ENCODE assay signal across 8 cellular contexts in the genomic region with DNA sequence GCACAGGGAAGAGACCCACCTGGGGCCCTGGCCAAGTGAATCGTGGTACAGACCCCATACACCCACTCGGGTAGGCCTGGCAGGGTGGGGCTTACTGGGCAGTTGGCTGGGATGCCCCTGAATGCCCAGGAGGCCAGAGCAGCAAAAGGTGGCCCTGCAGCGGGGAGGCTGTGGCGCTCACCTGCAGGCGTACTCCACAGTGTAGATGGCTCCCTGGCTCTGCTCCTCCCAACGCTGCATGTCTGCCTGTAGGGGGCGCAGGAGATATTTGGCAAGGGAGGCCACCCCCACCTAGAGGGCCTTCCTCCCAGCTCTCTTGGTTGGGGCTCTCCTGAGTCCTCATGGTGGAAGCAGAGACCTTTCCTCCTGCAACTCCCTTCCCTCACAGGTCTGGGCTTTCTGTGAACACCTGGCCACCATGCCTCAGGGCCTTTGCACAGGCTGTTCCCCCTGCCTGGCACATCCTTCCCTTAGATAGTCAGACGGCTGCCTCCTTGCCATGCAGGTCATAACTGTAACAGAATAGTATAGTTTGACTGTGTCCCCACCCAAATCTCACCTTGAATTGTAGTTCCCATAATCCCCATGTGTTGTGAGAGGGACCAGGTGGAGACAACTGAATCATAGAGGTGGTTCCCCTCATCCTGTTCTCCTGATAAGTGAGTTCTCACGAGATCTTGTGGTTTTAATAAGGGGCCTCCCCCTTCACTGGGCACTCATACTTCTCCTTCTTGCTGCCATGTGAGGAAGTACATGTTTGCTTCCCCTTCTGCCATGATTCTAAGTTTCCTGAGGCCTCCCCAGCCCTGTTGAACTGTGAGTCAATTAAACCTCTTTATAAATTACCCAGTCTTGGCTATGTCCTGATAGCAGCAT. TPM values are rescaled to one million over a fixed set of nuclear protein-coding genes. Genes with fewer than 3 reads are reported as not detected.
DNase-seq lines count a peak whose midpoint lies in the region; ATAC-seq, FAIRE-seq and TF ChIP-seq lines count a peak whose summit lies in the region.

No MANE protein-coding gene starts in this region.

- H3F3A ChIP-seq in MM.1S (ENCODE audit: insufficient read depth, low read length) = no peaks in the 10 kb centered on the region

- H4K20me1 ChIP-seq in MM.1S (ENCODE audit: insufficient read depth, low read length) = no peaks in the 10 kb centered on the region; the same call in 1 of the 2 replicates

- no peaks in the 10 kb centered on the region for H3K36me3 ChIP-seq in MM.1S (replicated peaks; ENCODE audit: insufficient read depth, low read length)
- peaks cover 10% of the 10 kb centered on the region for H3K36me3 ChIP-seq in WERI-Rb-1
- peaks cover 11% of the 10 kb centered on the region for H3K36me3 ChIP-seq in bronchial epithelial cell (ENCODE audit: control insufficient read depth, insufficient read depth, low read length)
- peaks cover 2% of the 10 kb centered on the region for H3K36me3 ChIP-seq in mesendoderm (ENCODE audit: control insufficient read depth, insufficient read depth, low read length)
- H3K36me3 ChIP-seq in thyroid gland = peaks cover 11 to 12% of the 10 kb centered on the region in 2 donors

- no peaks in the 10 kb centered on the region for H3K9me2 ChIP-seq in MM.1S (replicated peaks; ENCODE audit: insufficient read depth, low read length)

- H2BK5ac ChIP-seq in mesendoderm (ENCODE audit: low read length) = no peak overlapping the region

- DNase-seq in GDM1 (lab: John Stamatoyannopoulos, UW) = peak; percentile 63
- peak; percentile 63 for DNase-seq in MM.1S
- DNase-seq in WERI-Rb-1 = peak; percentile 88
- DNase-seq in bronchial epithelial cell (ENCODE audit: low read depth) = peak; percentile 27
- peak; percentile 92 for DNase-seq in mesendoderm
- peak; percentile 26 to 39 for DNase-seq in thyroid gland

- H4K8ac ChIP-seq in mesendoderm (ENCODE audit: low read depth, low read length) = no peak overlapping the region

- H4K5ac ChIP-seq in mesendoderm (ENCODE audit: low read length) = no peak overlapping the region

- no peak overlapping the region for H3K4me2 ChIP-seq in MM.1S (ENCODE audit: low read depth, low read length)
- no peak overlapping the region for H3K4me2 ChIP-seq in mesendoderm (ENCODE audit: low read length)

- TF ChIP-seq CTCF in MM.1S (IDR thresholded peaks at IDR 0.05; ENCODE audit: low read length) = peak; percentile 84
- peak; percentile 95 for TF ChIP-seq CTCF in WERI-Rb-1 (IDR thresholded peaks at IDR 0.05; ENCODE audit: low read depth, low read length)
- TF ChIP-seq CTCF in bronchial epithelial cell (IDR thresholded peaks at IDR 0.05; ENCODE audit: insufficient read depth, low read length, severe bottlenecking) = peak; percentile 70
- peak; percentile 15 to 58 (median 40) for TF ChIP-seq CTCF in thyroid gland (IDR thresholded peaks at IDR 0.05)

- no peak overlapping the region for H3K18ac ChIP-seq in mesendoderm (ENCODE audit: low read length)

- H3K79me2 ChIP-seq in MM.1S (ENCODE audit: low read length) = peaks cover 26% of the 10 kb centered on the region
- H3K79me2 ChIP-seq in mesendoderm (ENCODE audit: control insufficient read depth, insufficient read depth, low read length) = no peaks in the 10 kb centered on the region

- WGBS in mesendoderm (ENCODE audit: extremely low coverage, insufficient coverage, low lambda C conversion rate) = no CpG with 5 or more reads among the region's 9 CpGs
- WGBS in thyroid gland, 2 donors = 55 to 79% methylated on average over 2 to 4 of the region's 9 CpGs

- no peak for TF ChIP-seq POLR2A in thyroid gland (IDR thresholded peaks at IDR 0.05)

- H3K4me1 ChIP-seq in MM.1S (ENCODE audit: low read length) (peaks cover 6% of the 10 kb centered on the region; the same call in 1 of the 2 replicates), mesendoderm (ENCODE audit: control insufficient read depth, low read depth, low read length) (no peaks in the 10 kb centered on the region), thyroid gland (peaks cover 11 to 23% of the 10 kb centered on the region in 2 donors)

- no peak overlapping the region for H3K23ac ChIP-seq in mesendoderm (ENCODE audit: low read length)

- no peak overlapping the region for H3K27ac ChIP-seq in MM.1S (ENCODE audit: low read length)
- H3K27ac ChIP-seq in WERI-Rb-1 = peak overlapping the region; percentile 2; the same call in 1 of the 2 replicates
- no peak overlapping the region for H3K27ac ChIP-seq in mesendoderm (ENCODE audit: low read depth, low read length)
- no peak overlapping the region for H3K27ac ChIP-seq in thyroid gland

- H3K27me3 ChIP-seq in MM.1S (replicated peaks; ENCODE audit: insufficient read depth, low read length) (no peaks in the 10 kb centered on the region), WERI-Rb-1 (ENCODE audit: insufficient read depth, low read depth, severe bottlenecking) (no peaks in the 10 kb centered on the region), bronchial epithelial cell (ENCODE audit: control insufficient read depth, insufficient read depth, low read length) (no peaks in the 10 kb centered on the region), mesendoderm (ENCODE audit: insufficient read depth, low read length, poor library complexity) (no peaks in the 10 kb centered on the region), thyroid gland (no peaks in the 10 kb centered on the region)

- no peak overlapping the region for H3K4me3 ChIP-seq in MM.1S (ENCODE audit: low read length)
- no peak overlapping the region for H3K4me3 ChIP-seq in WERI-Rb-1 (ENCODE audit: low read depth, low read length)
- no peak overlapping the region for H3K4me3 ChIP-seq in bronchial epithelial cell (ENCODE audit: low read depth, low read length)
- no peak overlapping the region for H3K4me3 ChIP-seq in mesendoderm (ENCODE audit: low read length)
- H3K4me3 ChIP-seq in thyroid gland (replicated peaks in 1 of 3) = no peak overlapping the region

- no peak overlapping the region for H2BK120ac ChIP-seq in mesendoderm (ENCODE audit: low read depth, low read length)

- FAIRE-seq in bronchial epithelial cell (lab: Jason Lieb, UNC) = no peak

- peaks cover 9% of the 10 kb centered on the region for H3K79me1 ChIP-seq in mesendoderm (ENCODE audit: low read length)

- no peak overlapping the region for H3K4ac ChIP-seq in mesendoderm (ENCODE audit: low read depth, low read length)

- intact Hi-C loops in thyroid gland (cut with DNase I) = no loop called here

- H2AK5ac ChIP-seq in mesendoderm (ENCODE audit: low read length) = no peak overlapping the region

- no peak overlapping the region for H2BK15ac ChIP-seq in mesendoderm (replicated peaks; ENCODE audit: low read depth)

- H3K9me3 ChIP-seq in MM.1S (replicated peaks; ENCODE audit: insufficient read depth, low read length) (no peaks in the 10 kb centered on the region), WERI-Rb-1 (ENCODE audit: severe bottlenecking) (no peaks in the 10 kb centered on the region), thyroid gland (no peaks in the 10 kb centered on the region)

- no peak for ATAC-seq in GM21381 (IDR thresholded peaks at IDR 0.05; ENCODE audit: unreplicated experiment)
- ATAC-seq in GM21447 (IDR thresholded peaks at IDR 0.05; ENCODE audit: unreplicated experiment) = no peak

- H3K9ac ChIP-seq in MM.1S (ENCODE audit: low read length) (no peak overlapping the region), mesendoderm (ENCODE audit: low read length) (no peak overlapping the region)

- H2AFZ ChIP-seq in MM.1S (ENCODE audit: low read length) = no peak overlapping the region

- no peak overlapping the region for H3K56ac ChIP-seq in mesendoderm (ENCODE audit: low read length)

RNA-seq across cellular contexts. Expression of gene BORCS8, which starts 5.9 kb away (rescaled TPM):
- total RNA-seq in bronchial epithelial cell = 10.3 and 18.2 TPM in 2 replicates
- polyA plus RNA-seq in mesendoderm (2013, experiment 1 of 2) = 14.8 TPM
- polyA plus RNA-seq in mesendoderm (2013, experiment 2 of 2) = 13.9 TPM
- 10 to 100 TPM; 15.4 to 38.7 (median 18.2) TPM for total RNA-seq in thyroid gland

RNA-seq across cellular contexts. Expression of gene RFXANK, which starts 6.0 kb away (rescaled TPM):
- total RNA-seq in bronchial epithelial cell (50.3 and 91.9 TPM in 2 replicates), thyroid gland (10 to 100 TPM; 32.5 to 87.8 (median 57.0) TPM)
- 99.8 TPM for polyA plus RNA-seq in mesendoderm (2013, experiment 1 of 2)
- 105 TPM for polyA plus RNA-seq in mesendoderm (2013, experiment 2 of 2)

RNA-seq across cellular contexts. Expression of gene MEF2B, which starts 16.0 kb away (rescaled TPM):
- total RNA-seq in bronchial epithelial cell (under 0.01 and 0.26 TPM in 2 replicates), thyroid gland (1 to 10 TPM in 1 of 4 donors, under 1 TPM in 1, not detected in 2; 0.67 to 1.5 TPM)
- polyA plus RNA-seq in mesendoderm (2013, experiment 1 of 2) = 0.28 TPM
- 0.57 TPM for polyA plus RNA-seq in mesendoderm (2013, experiment 2 of 2)

RNA-seq across cellular contexts. Expression of gene NR2C2AP, which starts 17.1 kb away (rescaled TPM):
- total RNA-seq in bronchial epithelial cell (19.8 and 49.0 TPM in 2 replicates), thyroid gland (10 to 100 TPM in 1 of 4 donors, 1 to 10 TPM in 3; 6.6 to 16.8 (median 7.6) TPM)
- 11.3 TPM for polyA plus RNA-seq in mesendoderm (2013, experiment 1 of 2)
- 11.9 TPM for polyA plus RNA-seq in mesendoderm (2013, experiment 2 of 2)

RNA-seq across cellular contexts. Expression of gene NCAN, which starts 25.7 kb away (rescaled TPM):
- not detected in 2 replicates for total RNA-seq in bronchial epithelial cell
- polyA plus RNA-seq in mesendoderm (2013, experiment 1 of 2) = 0.88 TPM
- 0.84 TPM for polyA plus RNA-seq in mesendoderm (2013, experiment 2 of 2)
- total RNA-seq in thyroid gland = under 1 TPM in 1 of 4 donors, not detected in 3; 0.44 TPM

Comparison
In these comparisons a context has a peak if more than half of its experiments do, and no peak if none do; other contexts are left out.
1. DNase-seq: peak in every context shown above with its lines; median percentile 92 in mesendoderm; 88 in WERI-Rb-1; 63 in GDM1; 63 in MM.1S; 32 in thyroid gland; 27 in bronchial epithelial cell.
2. CTCF ChIP-seq: peak in every context shown above with its lines; median percentile 95 in WERI-Rb-1; 84 in MM.1S; 70 in bronchial epithelial cell; 40 in thyroid gland.